Comparison of ENCODE assay signal across 2 cellular contexts in the genomic region with DNA sequence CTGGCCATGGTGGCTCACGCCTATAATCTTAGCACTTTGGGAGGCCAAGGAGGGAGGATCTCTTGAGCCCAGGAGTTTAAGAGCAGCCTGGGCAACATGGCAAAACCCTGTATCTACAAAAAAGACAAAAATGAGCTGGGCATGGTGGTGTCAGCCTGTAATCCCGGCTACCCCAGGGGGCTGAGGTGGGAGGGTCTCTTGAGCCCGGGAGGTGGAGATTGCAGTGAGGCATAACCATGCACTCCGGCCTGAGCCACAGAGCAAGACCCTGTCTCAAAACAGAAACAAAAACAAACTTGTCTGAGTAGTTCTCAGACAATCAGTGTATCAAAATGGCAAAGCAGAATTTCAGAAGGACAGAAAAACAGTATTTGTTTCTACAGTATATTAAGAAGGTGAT.
TF ChIP-seq lines count a peak whose summit lies in the region.

No MANE protein-coding gene starts in this region.

TF ChIP-seq in HepG2, 621 proteins besides CTCF, POLR2A, EP300 and RAD21:
- TF ChIP-seq CHD2 (IDR thresholded peaks at IDR 0.05; ENCODE audit: low read depth, low read length), result no peak
- TF ChIP-seq, protein P1, sequence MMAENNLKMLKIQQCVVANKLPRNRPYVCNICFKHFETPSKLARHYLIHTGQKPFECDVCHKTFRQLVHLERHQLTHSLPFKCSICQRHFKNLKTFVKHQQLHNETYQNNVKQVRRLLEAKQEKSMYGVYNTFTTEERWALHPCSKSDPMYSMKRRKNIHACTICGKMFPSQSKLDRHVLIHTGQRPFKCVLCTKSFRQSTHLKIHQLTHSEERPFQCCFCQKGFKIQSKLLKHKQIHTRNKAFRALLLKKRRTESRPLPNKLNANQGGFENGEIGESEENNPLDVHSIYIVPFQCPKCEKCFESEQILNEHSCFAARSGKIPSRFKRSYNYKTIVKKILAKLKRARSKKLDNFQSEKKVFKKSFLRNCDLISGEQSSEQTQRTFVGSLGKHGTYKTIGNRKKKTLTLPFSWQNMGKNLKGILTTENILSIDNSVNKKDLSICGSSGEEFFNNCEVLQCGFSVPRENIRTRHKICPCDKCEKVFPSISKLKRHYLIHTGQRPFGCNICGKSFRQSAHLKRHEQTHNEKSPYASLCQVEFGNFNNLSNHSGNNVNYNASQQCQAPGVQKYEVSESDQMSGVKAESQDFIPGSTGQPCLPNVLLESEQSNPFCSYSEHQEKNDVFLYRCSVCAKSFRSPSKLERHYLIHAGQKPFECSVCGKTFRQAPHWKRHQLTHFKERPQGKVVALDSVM (CRISPR knock-in tag; IDR thresholded peaks at IDR 0.05), result 0 out of 2 replicates have a peak, but pooled peaks have one; percentile 30
- no peak for TF ChIP-seq ESRRA (CRISPR knock-in tag; IDR thresholded peaks at IDR 0.05; ENCODE audit: low read depth)

TF ChIP-seq in WTC11, 78 proteins besides CTCF, POLR2A, EP300 and RAD21:
- TF ChIP-seq, protein P2, sequence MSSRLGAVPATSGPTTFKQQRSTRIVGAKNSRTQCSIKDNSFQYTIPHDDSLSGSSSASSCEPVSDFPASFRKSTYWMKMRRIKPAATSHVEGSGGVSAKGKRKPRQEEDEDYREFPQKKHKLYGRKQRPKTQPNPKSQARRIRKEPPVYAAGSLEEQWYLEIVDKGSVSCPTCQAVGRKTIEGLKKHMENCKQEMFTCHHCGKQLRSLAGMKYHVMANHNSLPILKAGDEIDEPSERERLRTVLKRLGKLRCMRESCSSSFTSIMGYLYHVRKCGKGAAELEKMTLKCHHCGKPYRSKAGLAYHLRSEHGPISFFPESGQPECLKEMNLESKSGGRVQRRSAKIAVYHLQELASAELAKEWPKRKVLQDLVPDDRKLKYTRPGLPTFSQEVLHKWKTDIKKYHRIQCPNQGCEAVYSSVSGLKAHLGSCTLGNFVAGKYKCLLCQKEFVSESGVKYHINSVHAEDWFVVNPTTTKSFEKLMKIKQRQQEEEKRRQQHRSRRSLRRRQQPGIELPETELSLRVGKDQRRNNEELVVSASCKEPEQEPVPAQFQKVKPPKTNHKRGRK (CRISPR knock-in tag; IDR thresholded peaks at IDR 0.05; ENCODE audit: borderline replicate concordance), result no peak
- TF ChIP-seq ZNF138 (CRISPR knock-in tag; conservative IDR thresholded peaks at IDR 0.05), result no peak
- TF ChIP-seq TCF7 (CRISPR knock-in tag; IDR thresholded peaks at IDR 0.05; ENCODE audit: low read depth), result no peak
- no peak for TF ChIP-seq MXD4 (CRISPR knock-in tag; IDR thresholded peaks at IDR 0.05; ENCODE audit: borderline replicate concordance)
- TF ChIP-seq, protein P3, sequence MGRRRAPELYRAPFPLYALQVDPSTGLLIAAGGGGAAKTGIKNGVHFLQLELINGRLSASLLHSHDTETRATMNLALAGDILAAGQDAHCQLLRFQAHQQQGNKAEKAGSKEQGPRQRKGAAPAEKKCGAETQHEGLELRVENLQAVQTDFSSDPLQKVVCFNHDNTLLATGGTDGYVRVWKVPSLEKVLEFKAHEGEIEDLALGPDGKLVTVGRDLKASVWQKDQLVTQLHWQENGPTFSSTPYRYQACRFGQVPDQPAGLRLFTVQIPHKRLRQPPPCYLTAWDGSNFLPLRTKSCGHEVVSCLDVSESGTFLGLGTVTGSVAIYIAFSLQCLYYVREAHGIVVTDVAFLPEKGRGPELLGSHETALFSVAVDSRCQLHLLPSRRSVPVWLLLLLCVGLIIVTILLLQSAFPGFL (CRISPR knock-in tag; IDR thresholded peaks at IDR 0.05; ENCODE audit: borderline replicate concordance), result no peak
- no peak for TF ChIP-seq SP1 (CRISPR knock-in tag; conservative IDR thresholded peaks at IDR 0.05)
- TF ChIP-seq, protein P4, sequence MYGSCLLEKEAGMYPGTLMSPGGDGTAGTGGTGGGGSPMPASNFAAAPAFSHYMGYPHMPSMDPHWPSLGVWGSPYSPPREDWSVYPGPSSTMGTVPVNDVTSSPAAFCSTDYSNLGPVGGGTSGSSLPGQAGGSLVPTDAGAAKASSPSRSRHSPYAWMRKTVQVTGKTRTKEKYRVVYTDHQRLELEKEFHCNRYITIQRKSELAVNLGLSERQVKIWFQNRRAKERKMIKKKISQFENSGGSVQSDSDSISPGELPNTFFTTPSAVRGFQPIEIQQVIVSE (CRISPR knock-in tag; IDR thresholded peaks at IDR 0.05; ENCODE audit: borderline replicate concordance), result no peak
- TF ChIP-seq TP53 (CRISPR knock-in tag; IDR thresholded peaks at IDR 0.05), result no peak
- no peak for TF ChIP-seq NFATC4 (CRISPR knock-in tag; IDR thresholded peaks at IDR 0.05)
- no peak for TF ChIP-seq RORB (CRISPR knock-in tag; IDR thresholded peaks at IDR 0.05)
- no peak for TF ChIP-seq CREB1 (CRISPR knock-in tag; IDR thresholded peaks at IDR 0.05)
- TF ChIP-seq, protein P5, sequence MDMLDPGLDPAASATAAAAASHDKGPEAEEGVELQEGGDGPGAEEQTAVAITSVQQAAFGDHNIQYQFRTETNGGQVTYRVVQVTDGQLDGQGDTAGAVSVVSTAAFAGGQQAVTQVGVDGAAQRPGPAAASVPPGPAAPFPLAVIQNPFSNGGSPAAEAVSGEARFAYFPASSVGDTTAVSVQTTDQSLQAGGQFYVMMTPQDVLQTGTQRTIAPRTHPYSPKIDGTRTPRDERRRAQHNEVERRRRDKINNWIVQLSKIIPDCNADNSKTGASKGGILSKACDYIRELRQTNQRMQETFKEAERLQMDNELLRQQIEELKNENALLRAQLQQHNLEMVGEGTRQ (CRISPR knock-in tag; IDR thresholded peaks at IDR 0.05), result no peak
- TF ChIP-seq ZNF416 (CRISPR knock-in tag; IDR thresholded peaks at IDR 0.05), result no peak
- no peak for TF ChIP-seq IRF2 (CRISPR knock-in tag; IDR thresholded peaks at IDR 0.05; ENCODE audit: borderline replicate concordance, low read depth)
- TF ChIP-seq ZNF121 (CRISPR knock-in tag; IDR thresholded peaks at IDR 0.05), result no peak
- no peak for TF ChIP-seq FOXP1 (CRISPR knock-in tag; IDR thresholded peaks at IDR 0.05; ENCODE audit: borderline replicate concordance)
